In the genomic region with DNA sequence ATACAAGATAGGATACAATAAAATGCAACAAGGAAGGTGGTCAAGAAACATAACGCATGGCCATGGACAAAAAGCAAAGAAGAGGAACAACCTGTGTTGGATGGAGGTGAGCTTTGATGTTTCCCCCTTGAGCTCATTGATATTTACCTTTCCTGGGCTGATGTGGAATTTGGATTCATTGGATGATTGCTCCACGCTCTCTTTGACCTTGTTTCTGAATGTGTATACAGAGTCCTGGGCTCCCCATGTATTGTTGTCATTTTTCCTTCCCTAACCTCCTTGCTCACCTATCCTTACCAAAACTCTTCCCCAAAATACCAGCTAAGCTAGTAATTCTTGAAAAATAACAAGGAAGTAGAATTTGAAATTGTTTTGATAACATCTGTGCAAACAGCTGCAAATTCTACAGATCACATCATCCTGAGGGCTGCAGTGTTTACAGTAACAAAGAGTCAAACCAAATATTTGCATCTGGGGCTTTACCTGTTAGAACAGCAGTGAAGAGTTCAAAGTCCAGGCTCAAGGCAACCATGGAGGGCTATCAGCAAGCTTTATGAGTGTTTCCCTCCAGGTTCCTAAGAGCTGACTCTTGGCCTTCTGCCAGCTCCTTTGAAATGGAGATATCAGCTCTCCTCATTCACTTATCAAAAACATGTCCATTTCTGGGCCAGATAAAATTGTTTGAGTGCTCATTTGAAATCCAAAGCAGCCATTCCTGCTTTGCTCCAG, we compare ENCODE assay signal across 8 cellular contexts.
DNase-seq lines count a peak whose midpoint lies in the region; ATAC-seq and TF ChIP-seq lines count a peak whose summit lies in the region.

No MANE protein-coding gene starts in this region.

- H3K4me1 Mint-ChIP-seq in progenitor cell of endocrine pancreas (ENCODE audit: low read depth): peaks cover 36% of the 10 kb centered on the region
- H3K4me1 Mint-ChIP-seq in activated T-cell treated with anti-CD3 and anti-CD28 coated beads, Interleukin-2, amount 50 U/mL, for 72 hours (ENCODE audit: low read depth): peaks cover 7% of the 10 kb centered on the region

- no peaks in the 10 kb centered on the region for H3K9me3 Mint-ChIP-seq in progenitor cell of endocrine pancreas (ENCODE audit: low read depth)
- no peaks in the 10 kb centered on the region for H3K9me3 Mint-ChIP-seq in activated T-cell treated with anti-CD3 and anti-CD28 coated beads, Interleukin-2, amount 50 U/mL, for 72 hours

- H3K4me3 Mint-ChIP-seq in progenitor cell of endocrine pancreas (ENCODE audit: low read depth): peak overlapping the region; percentile 32
- H3K4me3 Mint-ChIP-seq in activated T-cell treated with anti-CD3 and anti-CD28 coated beads, Interleukin-2, amount 50 U/mL, for 72 hours: no peak overlapping the region

- H3K27me3 Mint-ChIP-seq in progenitor cell of endocrine pancreas: no peaks in the 10 kb centered on the region
- no peaks in the 10 kb centered on the region for H3K27me3 Mint-ChIP-seq in activated T-cell treated with anti-CD3 and anti-CD28 coated beads, Interleukin-2, amount 50 U/mL, for 72 hours (ENCODE audit: low read depth)

- H3K4me1 ChIP-seq in SJCRH30: peaks cover 10% of the 10 kb centered on the region
- H3K4me1 ChIP-seq in osteoblast (ENCODE audit: insufficient read depth, low read length): peaks cover 19% of the 10 kb centered on the region

- H3K4me2 ChIP-seq in osteoblast (ENCODE audit: insufficient read depth, low read length): no peak overlapping the region

- H3K9me3 ChIP-seq in SJCRH30 (replicated peaks) (no peaks in the 10 kb centered on the region), osteoblast (ENCODE audit: low read depth, low read length) (no peaks in the 10 kb centered on the region)

- H3K27me3 ChIP-seq in SJCRH30 (no peaks in the 10 kb centered on the region), osteoblast (ENCODE audit: insufficient read depth, low read length) (no peaks in the 10 kb centered on the region)

- no peak overlapping the region for H2AFZ ChIP-seq in osteoblast (ENCODE audit: low read length)

- H3K4me3 ChIP-seq in GM12864 (ENCODE audit: low read depth, low read length) (no peak overlapping the region; the same call in 1 of the 2 replicates), SJCRH30 (no peak overlapping the region), osteoblast (ENCODE audit: insufficient read depth, low read length) (no peak overlapping the region)

- peak overlapping the region; percentile 92 for H3K27ac Mint-ChIP-seq in progenitor cell of endocrine pancreas
- H3K27ac Mint-ChIP-seq in activated T-cell treated with anti-CD3 and anti-CD28 coated beads, Interleukin-2, amount 50 U/mL, for 72 hours: no peak overlapping the region

- H3K36me3 ChIP-seq in SJCRH30 (no peaks in the 10 kb centered on the region), osteoblast (ENCODE audit: insufficient read depth, low read length) (no peaks in the 10 kb centered on the region)

- DNase-seq in GM12864 (ENCODE audit: low read depth): peak; percentile 68
- DNase-seq in SJCRH30: peak; percentile 15 to 49
- no peak for DNase-seq in progenitor cell of endocrine pancreas (ENCODE audit: low spot score, unreplicated experiment)
- no peak for DNase-seq in NK-92 (lab: John Stamatoyannopoulos, UW; ENCODE audit: unreplicated experiment)
- no peak for DNase-seq in osteoblast (ENCODE audit: insufficient read length, low spot score, missing footprints)
- no peak for DNase-seq in activated T-cell treated with anti-CD3 and anti-CD28 coated beads, Interleukin-2, amount 50 U/mL, for 72 hours

- TF ChIP-seq CTCF in GM12864 (IDR thresholded peaks at IDR 0.05; ENCODE audit: low read depth, low read length, missing control alignments): no peak
- TF ChIP-seq CTCF in progenitor cell of endocrine pancreas (IDR thresholded peaks at IDR 0.05; ENCODE audit: unreplicated experiment): no peak
- TF ChIP-seq CTCF in osteoblast (IDR thresholded peaks at IDR 0.05; ENCODE audit: extremely low read depth, low read depth, low read length): no peak

- no peaks in the 10 kb centered on the region for H3K36me3 Mint-ChIP-seq in progenitor cell of endocrine pancreas (ENCODE audit: insufficient read depth)
- H3K36me3 Mint-ChIP-seq in activated T-cell treated with anti-CD3 and anti-CD28 coated beads, Interleukin-2, amount 50 U/mL, for 72 hours (ENCODE audit: insufficient read depth in 2 of 2): no peaks in the 10 kb centered on the region

- no peaks in the 10 kb centered on the region for H4K20me1 ChIP-seq in osteoblast (ENCODE audit: insufficient read depth, low read length)

- ATAC-seq in GM21526 (IDR thresholded peaks at IDR 0.05; ENCODE audit: low FRiP score, unreplicated experiment): peak; percentile 83
- ATAC-seq in HG03558 (IDR thresholded peaks at IDR 0.05; ENCODE audit: extremely low read depth, unreplicated experiment): peak; percentile 90
- no peak for ATAC-seq in activated T-cell treated with anti-CD3 and anti-CD28 coated beads, Interleukin-2, amount 50 U/mL, for 72 hours (replicated peaks in 1 of 2)

- H3K27ac ChIP-seq in SJCRH30 (no peak overlapping the region), osteoblast (ENCODE audit: low read depth, low read length) (no peak overlapping the region)

- no peaks in the 10 kb centered on the region for H3K79me2 ChIP-seq in osteoblast (ENCODE audit: insufficient read depth, low read length)

Comparison
In these comparisons a context has a peak if more than half of its experiments do, and no peak if none do; other contexts are left out.
1. DNase-seq: peak in GM12864 (single experiment) and SJCRH30 (2 of 2); none in progenitor cell of endocrine pancreas (single experiment), NK-92 (single experiment), osteoblast (single experiment) and activated T-cell treated with anti-CD3 and anti-CD28 coated beads, Interleukin-2, amount 50 U/mL, for 72 hours (0 of 2).
2. ATAC-seq: peak in GM21526 (single experiment) and HG03558 (single experiment); none in activated T-cell treated with anti-CD3 and anti-CD28 coated beads, Interleukin-2, amount 50 U/mL, for 72 hours (0 of 2).